In genomic region chr3:134672571-134672970, GRCh38 we compare ENCODE assay signal across 31 cellular contexts. TPM values are rescaled to one million over a fixed set of nuclear protein-coding genes. Genes with fewer than 3 reads are reported as not detected.
"Had no signal": no experiment of that assay in that cellular context is flagged by ENCODE, and none has a peak within 500 bp of the region (broad histone marks: within the 10 kb centered on the region; RNA-seq: fewer than 3 reads in every experiment).

No MANE protein-coding gene starts in this region.

- H3K27ac ChIP-seq: epithelial cell of prostate, esophagus squamous epithelium, gastrocnemius medialis, heart right ventricle, left lung, lower lobe of right lung had no signal

- H3K4me1 Mint-ChIP-seq: mesothelial cell of epicardium, naive B cell had no signal

- DNase-seq: cortex of kidney; effector CD8-positive, alpha-beta T cell; effector memory CD8-positive, alpha-beta T cell; endodermal cell; erythroblast; esophagus squamous epithelium; foreskin fibroblast; foreskin melanocyte; gastrocnemius medialis; glutamatergic neuron; head of caudate nucleus; heart right ventricle; hippocampal formation; left cardiac atrium; left lung; left ventricle myocardium superior; lower lobe of right lung; mesenchymal stem cell; mucosa of descending colon; naive B cell had no signal

- H3K9me3 ChIP-seq: gastrocnemius medialis, mucosa of descending colon had no signal

- H3K36me3 ChIP-seq: esophagus squamous epithelium, gastrocnemius medialis, heart right ventricle, left lung, lower lobe of right lung had no signal

- ATAC-seq: effector memory CD8-positive, alpha-beta T cell; esophagus mucosa; gastrocnemius medialis; heart right ventricle; left cardiac atrium; left lung; left ventricle myocardium superior; lower lobe of right lung; mucosa of descending colon had no signal

- H3K36me3 Mint-ChIP-seq: mesothelial cell of epicardium had no signal

- FAIRE-seq: colon, endometrium, islet of Langerhans, keratinocyte had no signal

- H3K4me3 ChIP-seq: esophagus squamous epithelium, gastrocnemius medialis, heart right ventricle, left lung, lower lobe of right lung, mucosa of descending colon had no signal

- H3K4me3 Mint-ChIP-seq: dendritic cell treated with granulocyte-macrophage colony-stimulating factor and Interleukin-4, amounts not matched to agents 40 ng/mL and 50 ng/mL, for 4 days; effector memory CD8-positive, alpha-beta T cell; endodermal cell; mesothelial cell of epicardium had no signal

- H3K4me1 ChIP-seq: esophagus squamous epithelium, gastrocnemius medialis, left lung, lower lobe of right lung had no signal

- H3K27me3 ChIP-seq: esophagus squamous epithelium, gastrocnemius medialis, heart right ventricle, left lung had no signal

- H3K27ac Mint-ChIP-seq: dendritic cell treated with granulocyte-macrophage colony-stimulating factor and Interleukin-4, amounts not matched to agents 40 ng/mL and 50 ng/mL, for 4 days; effector memory CD8-positive, alpha-beta T cell; endodermal cell; mesothelial cell of epicardium; naive B cell had no signal

RNA-seq across cellular contexts. Expression of gene KY, which starts 21.7 kb away (rescaled TPM):
- total RNA-seq: dermis microvascular lymphatic vessel endothelial cell, endodermal cell, esophagus mucosa, lung microvascular endothelial cell, mesenteric fat pad, mesothelial cell of epicardium had no signal
- polyA plus RNA-seq: keratinocyte had no signal
